Comparison of ENCODE assay signal across 14 cellular contexts in the genomic region with DNA sequence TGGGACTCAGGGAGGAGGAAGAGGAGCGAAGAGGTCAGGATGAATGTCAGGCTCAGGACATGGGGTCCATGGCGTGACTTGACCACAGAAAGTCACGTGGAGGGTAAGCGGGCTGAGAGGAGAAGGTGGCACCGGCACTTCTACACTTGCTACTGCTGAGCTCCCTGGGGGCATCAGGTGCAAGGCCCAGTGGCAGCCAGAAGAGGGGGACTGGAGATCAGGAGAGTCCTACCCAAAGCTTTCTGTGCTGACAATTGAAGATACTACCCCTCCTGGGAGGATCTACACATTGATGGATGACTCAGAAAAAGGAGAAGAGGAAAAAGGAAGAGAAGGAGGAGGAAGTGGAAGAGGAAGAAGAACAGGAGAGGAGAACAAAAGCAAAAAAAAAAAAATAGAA. TPM values are rescaled to one million over a fixed set of nuclear protein-coding genes. Genes with fewer than 3 reads are reported as not detected.
DNase-seq lines count a peak whose midpoint lies in the region; ATAC-seq, FAIRE-seq and TF ChIP-seq lines count a peak whose summit lies in the region.
"Had no signal": no experiment of that assay in that cellular context is flagged by ENCODE, and none has a peak within 500 bp of the region (broad histone marks: within the 10 kb centered on the region; RNA-seq: fewer than 3 reads in every experiment).

No MANE protein-coding gene starts in this region.

- no peaks in the 10 kb centered on the region for H3K79me1 ChIP-seq in H1 (ENCODE audit: low read depth, low read length)

- FAIRE-seq in H1 (lab: Jason Lieb, UNC): no peak
- FAIRE-seq: bronchial epithelial cell had no signal

- H2AFZ ChIP-seq in H1 (ENCODE audit: low read length): no peak overlapping the region

- H3K23me2 ChIP-seq in H1 (ENCODE audit: low read depth, low read length): no peaks in the 10 kb centered on the region

- H3K18ac ChIP-seq in H1 (ENCODE audit: extremely low read depth, low read length): no peak overlapping the region

- H3K4me1 ChIP-seq in BLaER1 treated with 17β-estradiol and CSF1 and Interleukin-3, amounts not matched to agents 10 nM and 100 nM: peaks cover 30 to 44% (median 33%) of the 10 kb centered on the region in 10 experiments
- peaks cover 6 to 10% (median 8%) of the 10 kb centered on the region in 4 experiments; a peak in 6 of 7 replicates for H3K4me1 ChIP-seq in H1 (replicated peaks in 1 of 4; ENCODE audit: control insufficient read depth in 3 of 4, insufficient read depth in 4 of 4, low read length in 3 of 4)

- H3K79me2 ChIP-seq in H1 (ENCODE audit: control insufficient read depth in 1 of 2, insufficient read depth in 2 of 2, low read length in 2 of 2): no peaks in the 10 kb centered on the region

- peak; percentile 40 for DNase-seq in NCI-H82 (lab: John Stamatoyannopoulos, UW)
- DNase-seq in H1 (ENCODE audit: low read depth in 1 of 2, low spot score in 2 of 2): no peak
- DNase-seq in stimulated activated CD4-positive, alpha-beta T cell treated with anti-CD3 and anti-CD28 coated beads, Interleukin-1b, Interleukin-23, amount 100 ng/mL, for 48 hours: no peak
- DNase-seq in HK-2 (ENCODE audit: unreplicated experiment): no peak
- DNase-seq: activated CD8-positive, alpha-beta memory T cell treated with anti-CD3 and anti-CD28 coated beads, Interleukin-2, amount 50 U/mL, for 48 hours; DMS79; foreskin melanocyte; left ventricle myocardium superior; NCI-H2107 had no signal

- no peak overlapping the region for H3K56ac ChIP-seq in H1 (replicated peaks; ENCODE audit: insufficient read length, low read depth, low read length)

- no peak overlapping the region for H3K4ac ChIP-seq in H1 (replicated peaks; ENCODE audit: insufficient read length, low read depth, low read length)

- H3K4me2 ChIP-seq in BLaER1 treated with 17β-estradiol and CSF1 and Interleukin-3, amounts not matched to agents 10 nM and 100 nM: peak overlapping the region; percentile 19 to 80 (median 63)
- no peak overlapping the region for H3K4me2 ChIP-seq in H1 (ENCODE audit: insufficient read depth in 1 of 2, low read depth in 2 of 2, low read length in 2 of 2)

- no peak overlapping the region for H3K4me3 ChIP-seq in BLaER1 treated with 17β-estradiol and CSF1 and Interleukin-3, amounts not matched to agents 10 nM and 100 nM
- H3K4me3 ChIP-seq in H1 (ENCODE audit: extremely low read depth in 1 of 4, insufficient read depth in 2 of 4, low read depth in 3 of 4, low read length in 4 of 4): no peak overlapping the region

- POLR2A ChIA-PET in H1 (lab: Charles Lee; ENCODE audit: partially characterized antibody): interaction anchor here (0.7 kb wide), 1 partner anchor 254 kb away, joined by 3 read pairs; no protein-coding TSS in a partner anchor

- H3K14ac ChIP-seq in H1 (ENCODE audit: insufficient read length): no peak overlapping the region

- no peak overlapping the region for H2BK120ac ChIP-seq in H1 (replicated peaks; ENCODE audit: low read depth, low read length)

- H2BK20ac ChIP-seq in H1 (ENCODE audit: low read length): no peak overlapping the region

- no peak overlapping the region for H3K23ac ChIP-seq in H1 (ENCODE audit: insufficient read length)

- TF ChIP-seq POLR2A in H1 (IDR thresholded peaks at IDR 0.05; ENCODE audit: control extremely low read depth in 1 of 2, low read depth in 2 of 2, low read length in 2 of 2): no peak

- ATAC-seq in HG03135 (IDR thresholded peaks at IDR 0.05; ENCODE audit: unreplicated experiment) (no peak), HG03571 (IDR thresholded peaks at IDR 0.05; ENCODE audit: unreplicated experiment) (no peak)
- ATAC-seq: left ventricle myocardium superior had no signal

- H3K27ac ChIP-seq in BLaER1 treated with 17β-estradiol and CSF1 and Interleukin-3, amounts not matched to agents 10 nM and 100 nM: peak overlapping the region in 5 of 11 experiments; percentile 7 to 45 (median 24); a peak in 7 of 22 replicates
- H3K27ac ChIP-seq in H1 (ENCODE audit: low read depth, low read length): no peak overlapping the region

- no peak overlapping the region for H2BK5ac ChIP-seq in H1 (ENCODE audit: low read depth, low read length)

- peaks cover 0 to 38% (median 4%) of the 10 kb centered on the region in 11 experiments; a peak in 9 of 22 replicates for H3K36me3 ChIP-seq in BLaER1 treated with 17β-estradiol and CSF1 and Interleukin-3, amounts not matched to agents 10 nM and 100 nM
- peaks cover 2 to 19% (median 17%) of the 10 kb centered on the region in 4 experiments for H3K36me3 ChIP-seq in H1 (ENCODE audit: control insufficient read depth in 2 of 4, insufficient read depth in 4 of 4, low read length in 3 of 4)

- TF ChIP-seq EP300 in H1 (IDR thresholded peaks at IDR 0.05; ENCODE audit: borderline replicate concordance in 1 of 2, low read depth in 2 of 2, low read length in 2 of 2): no peak

- TF ChIP-seq RAD21 in H1 (IDR thresholded peaks at IDR 0.05 in 1 of 2, conservative IDR thresholded peaks at IDR 0.05 in 1 of 2; ENCODE audit: low read depth in 2 of 2, low read length in 2 of 2): peak; percentile 46 to 56

- H4K91ac ChIP-seq in H1 (replicated peaks; ENCODE audit: insufficient read length, low read length): no peak overlapping the region

- no peaks in the 10 kb centered on the region for H3K9me3 ChIP-seq in BLaER1 treated with 17β-estradiol and CSF1 and Interleukin-3, amounts not matched to agents 10 nM and 100 nM (replicated peaks in 1 of 11)
- no peaks in the 10 kb centered on the region for H3K9me3 ChIP-seq in H1 (ENCODE audit: insufficient read depth in 2 of 2, low read depth in 1 of 2, low read length in 1 of 2)

- H2BK15ac ChIP-seq in H1 (ENCODE audit: low read length): no peak overlapping the region

- H4K20me1 ChIP-seq in BLaER1 treated with 17β-estradiol and CSF1 and Interleukin-3, amounts not matched to agents 10 nM and 100 nM: no peaks in the 10 kb centered on the region
- peaks cover 0 to 1% of the 10 kb centered on the region in 2 experiments for H4K20me1 ChIP-seq in H1 (replicated peaks in 1 of 2; ENCODE audit: control insufficient read depth in 1 of 2, insufficient read depth in 2 of 2, low read length in 2 of 2)

- H4K5ac ChIP-seq in H1 (ENCODE audit: insufficient read length, low read depth, low read length): no peak overlapping the region

- CTCF ChIA-PET in H1 (lab: Charles Lee; ENCODE audit: partially characterized antibody): interaction anchor here (0.6 to 5.6 kb wide), 15 partner anchors 12 to 480 kb away, joined by 3 to 59 read pairs (median 3); no protein-coding TSS in a partner anchor

- no peaks in the 10 kb centered on the region for H3K27me3 ChIP-seq in BLaER1 treated with 17β-estradiol and CSF1 and Interleukin-3, amounts not matched to agents 10 nM and 100 nM
- H3K27me3 ChIP-seq in H1 (replicated peaks in 1 of 4; ENCODE audit: control insufficient read depth in 3 of 4, extremely low read depth in 1 of 4, insufficient read depth in 3 of 4, low read length in 3 of 4): no peaks in the 10 kb centered on the region

- peak overlapping the region in 1 of 11 experiments; percentile 0; a peak in 1 of 22 replicates for H3K9ac ChIP-seq in BLaER1 treated with 17β-estradiol and CSF1 and Interleukin-3, amounts not matched to agents 10 nM and 100 nM
- H3K9ac ChIP-seq in H1 (replicated peaks in 1 of 4; ENCODE audit: extremely low read depth in 1 of 4, low read depth in 3 of 4, low read length in 3 of 4): no peak overlapping the region

- TF ChIP-seq CTCF in GM12872 (IDR thresholded peaks at IDR 0.05; ENCODE audit: insufficient read depth, low read depth, low read length) (peak; percentile 59; the same call in 2 of the 3 replicates), H1 (IDR thresholded peaks at IDR 0.05; ENCODE audit: control extremely low read depth in 1 of 3, insufficient read depth in 1 of 3, low read depth in 1 of 3, low read length in 3 of 3) (peak in 2 of 3 experiments; percentile 35 to 51; a peak in 3 of 4 replicates)

- no peak overlapping the region for H4K8ac ChIP-seq in H1 (ENCODE audit: extremely low read depth, insufficient read depth, low read length)

- no peak overlapping the region for H2BK12ac ChIP-seq in H1 (ENCODE audit: low read depth, low read length)

- no peak overlapping the region for H2AK5ac ChIP-seq in H1 (ENCODE audit: low read depth, low read length)

- 83% methylated on average over 5 of the region's 5 CpGs; no CpG with 5 or more reads in 1 of the 2 experiments for WGBS in H1 (ENCODE audit: extremely low coverage in 1 of 2, insufficient coverage in 1 of 2, insufficient read length in 1 of 2, insufficient replicate concordance in 2 of 2, low coverage in 1 of 2, low lambda C conversion rate in 2 of 2, missing lambda C conversion rate in 1 of 2), 2 experiments

TF ChIP-seq in H1, 55 proteins besides CTCF, POLR2A, EP300 and RAD21 (continues in another document):
- TF ChIP-seq SP4 (IDR thresholded peaks at IDR 0.05; ENCODE audit: low read length) (no peak), RXRA (IDR thresholded peaks at IDR 0.05; ENCODE audit: insufficient read depth, low read depth, low read length) (no peak), KDM1A (IDR thresholded peaks at IDR 0.05; ENCODE audit: borderline replicate concordance, low read length) (no peak), ASH2L (IDR thresholded peaks at IDR 0.05; ENCODE audit: low read length) (no peak), NRF1 (IDR thresholded peaks at IDR 0.05; ENCODE audit: low read depth, low read length) (no peak), CREB1 (IDR thresholded peaks at IDR 0.05) (no peak), RNF2 (IDR thresholded peaks at IDR 0.05; ENCODE audit: borderline replicate concordance, low read depth, low read length, missing control alignments, poor library complexity, severe bottlenecking) (no peak), JUND (IDR thresholded peaks at IDR 0.05; ENCODE audit: low read length) (no peak), GTF2F1 (IDR thresholded peaks at IDR 0.05; ENCODE audit: borderline replicate concordance, low read depth, low read length) (no peak), SIN3A (conservative IDR thresholded peaks at IDR 0.05 in 1 of 2, IDR thresholded peaks at IDR 0.05 in 1 of 2; ENCODE audit: low read depth in 1 of 2, low read length in 2 of 2) (no peak), CHD1 (IDR thresholded peaks at IDR 0.05; ENCODE audit: low read depth, low read length) (no peak), CTBP2 (IDR thresholded peaks at IDR 0.05; ENCODE audit: borderline replicate concordance, insufficient read depth, insufficient read length, low read length) (no peak), TBP (IDR thresholded peaks at IDR 0.05; ENCODE audit: low read depth, low read length) (no peak), MAFK (IDR thresholded peaks at IDR 0.05; ENCODE audit: low read depth, low read length) (no peak)

RNA-seq across cellular contexts. Expression of a gene that starts 41.3 kb away (rescaled TPM):
- 25.0 and 26.7 TPM in 2 replicates for total RNA-seq in H1 (2021; fragmentation: NEBNext Ultra II Directional; extraction: Animal tissue kit (Norgen Biotek cat#: 25700))
- 7.7 and 8.2 TPM in 2 replicates for polyA plus RNA-seq in H1 (2011; rRNA removed)
- 9.7 TPM for polyA plus RNA-seq in H1 (2011; cell fraction: cytosol; rRNA removed)
- 38.5 TPM for polyA plus RNA-seq in H1 (2011; cell fraction: nucleus; rRNA removed)
- polyA plus RNA-seq in H1 (2012, experiment 1 of 2): 11.7 to 14.7 TPM (median 13.8 TPM) in 4 replicates
- 0.83 TPM for polyA plus RNA-seq in H1 (2012, experiment 2 of 2)
- 8.6 TPM for polyA plus RNA-seq in H1 (2013, experiment 1 of 2)
- polyA plus RNA-seq in H1 (2013, experiment 2 of 2): 7.7 TPM
- polyA minus RNA-seq in H1 (2011; rRNA and poly(A)+ RNA removed): 60.7 and 75.9 TPM in 2 replicates
- polyA minus RNA-seq in H1 (2011; cell fraction: cytosol; rRNA and poly(A)+ RNA removed): 19.1 TPM
- 70.1 TPM for polyA minus RNA-seq in H1 (2011; cell fraction: nucleus; rRNA and poly(A)+ RNA removed)

Comparison
In these comparisons a context has a peak if more than half of its experiments do, and no peak if none do; other contexts are left out.
1. H3K4me2 ChIP-seq: peak in BLaER1 treated with 17β-estradiol and CSF1 and Interleukin-3, amounts not matched to agents 10 nM and 100 nM (11 of 11); none in H1 (0 of 2).